12 cellular contexts compared by ENCODE assay signal in the genomic region with DNA sequence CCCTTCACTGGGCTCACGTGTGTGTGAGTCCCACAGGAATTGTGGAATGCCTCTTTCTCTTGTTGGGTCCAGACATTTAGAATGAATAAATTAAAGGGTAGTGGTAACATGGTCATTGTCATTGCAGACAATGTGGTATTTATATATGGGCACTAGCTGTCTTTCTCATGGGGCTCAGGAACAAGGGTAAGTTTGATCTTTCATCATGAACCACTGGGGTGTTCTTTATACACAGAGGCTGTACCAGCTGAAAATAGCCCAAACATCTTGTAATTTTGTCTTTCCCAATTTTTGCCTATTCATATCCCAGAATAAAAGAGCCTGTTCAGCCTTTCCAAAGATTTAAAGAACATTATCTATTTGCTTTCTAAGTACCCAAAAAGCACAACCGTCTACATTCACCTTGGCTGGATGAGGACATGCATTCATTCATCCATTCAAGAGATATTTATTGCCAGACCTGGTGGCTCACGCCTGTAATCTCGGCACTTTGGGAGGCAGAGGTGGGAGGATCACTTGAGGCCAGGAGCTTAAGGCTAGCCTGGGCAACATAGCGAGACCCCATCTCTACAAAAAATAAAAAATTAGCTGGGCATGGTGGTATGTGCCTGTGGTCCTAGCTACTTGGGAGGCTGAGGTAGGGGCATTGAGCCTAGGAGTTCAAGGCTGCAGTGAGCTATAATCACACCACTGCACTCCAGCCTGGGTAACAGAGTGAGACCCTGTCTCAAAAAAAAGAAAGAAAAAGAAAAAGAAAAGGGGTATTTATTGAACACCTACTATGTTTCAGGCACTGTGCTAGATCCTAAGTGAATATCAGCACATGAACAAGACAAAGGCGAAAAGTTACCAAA. TPM values are rescaled to one million over a fixed set of nuclear protein-coding genes. Genes with fewer than 3 reads are reported as not detected.
DNase-seq lines count a peak whose midpoint lies in the region; ATAC-seq and TF ChIP-seq lines count a peak whose summit lies in the region.
"Had no signal": no experiment of that assay in that cellular context is flagged by ENCODE, and none has a peak within 500 bp of the region (broad histone marks: within the 10 kb centered on the region; RNA-seq: fewer than 3 reads in every experiment).

No MANE protein-coding gene starts in this region.

- no peaks in the 10 kb centered on the region; the same call in 2 of the 3 replicates for H3K36me3 Mint-ChIP-seq in GM23338 (ENCODE audit: low read depth)

- H3F3A ChIP-seq in GM23338 (replicated peaks; ENCODE audit: low read depth), result peaks cover 17% of the 10 kb centered on the region; the same call in 1 of the 2 replicates

- TF ChIP-seq CTCF in heart right ventricle (IDR thresholded peaks at IDR 0.05) (no peak), neutrophil (IDR thresholded peaks at IDR 0.05) (no peak), GM23338 (conservative IDR thresholded peaks at IDR 0.05; ENCODE audit: low read depth in 2 of 2) (no peak)

- no peak overlapping the region for H3K4me3 Mint-ChIP-seq in GM23338
- H3K4me3 Mint-ChIP-seq: activated naive CD8-positive, alpha-beta T cell treated with anti-CD3 and anti-CD28 coated beads for 36 hours; T-helper 1 cell treated with Interleukin-12 subunit alpha and Interleukin-12 subunit beta and Interleukin-4 antibody, amounts not matched to agents 30 μg/mL and 1 μg/mL, for 36 hours had no signal

- H4K20me1 ChIP-seq in GM23338 (replicated peaks; ENCODE audit: insufficient read depth), result 0 out of 2 replicates have a peak, but pooled peaks cover 2% of the 10 kb centered on the region

- H3K27me3 ChIP-seq in heart right ventricle (no peaks in the 10 kb centered on the region), neutrophil (no peaks in the 10 kb centered on the region), aorta (ENCODE audit: control insufficient read depth in 1 of 2, insufficient read depth in 2 of 2, low read length in 1 of 2) (peaks cover 0 to 2% of the 10 kb centered on the region in 2 donors), GM23338 (ENCODE audit: insufficient read depth) (peaks cover 35% of the 10 kb centered on the region)
- H3K27me3 ChIP-seq in effector memory CD4-positive, alpha-beta T cell (replicated peaks; ENCODE audit: control insufficient read depth, insufficient read depth, low read length, poor library complexity, severe bottlenecking), result no peaks in the 10 kb centered on the region

- peaks cover 7% of the 10 kb centered on the region for H3K4me1 Mint-ChIP-seq in GM23338

- H3K4me1 ChIP-seq in heart right ventricle (peaks cover 0 to 57% (median 26%) of the 10 kb centered on the region in 9 donors), neutrophil (ENCODE audit: control insufficient read depth in 1 of 2, insufficient read depth in 1 of 2, low read depth in 1 of 2, low read length in 1 of 2) (peaks cover 60 to 71% of the 10 kb centered on the region in 2 experiments), aorta (ENCODE audit: control insufficient read depth in 1 of 2, insufficient read depth in 2 of 2, low read length in 2 of 2) (no peaks in the 10 kb centered on the region), GM23338 (ENCODE audit: insufficient read depth) (peaks cover 2% of the 10 kb centered on the region; the same call in 1 of the 2 replicates)
- H3K4me1 ChIP-seq in effector memory CD4-positive, alpha-beta T cell (ENCODE audit: control insufficient read depth, insufficient read depth, low read length, poor library complexity, severe bottlenecking), result peaks cover 34% of the 10 kb centered on the region

- WGBS in heart right ventricle, 2 donors, result 78 to 84% methylated on average over 6 of the region's 6 CpGs
- WGBS in aorta, 2 donors, result 70 to 79% methylated on average over 6 of the region's 6 CpGs

- H3K9me3 Mint-ChIP-seq in GM23338, result no peaks in the 10 kb centered on the region; the same call in 2 of the 3 replicates
- H3K9me3 Mint-ChIP-seq: activated naive CD8-positive, alpha-beta T cell treated with anti-CD3 and anti-CD28 coated beads for 36 hours; T-helper 1 cell treated with Interleukin-12 subunit alpha and Interleukin-12 subunit beta and Interleukin-4 antibody, amounts not matched to agents 30 μg/mL and 1 μg/mL, for 36 hours had no signal

- H3K27ac ChIP-seq in heart right ventricle, result peak overlapping the region in 6 of 10 donors; percentile 51 to 100 (median 62)
- peak overlapping the region; percentile 15 for H3K27ac ChIP-seq in effector memory CD4-positive, alpha-beta T cell (ENCODE audit: insufficient read depth, low read length, poor library complexity, severe bottlenecking)
- peak overlapping the region; percentile 99 for H3K27ac ChIP-seq in neutrophil
- peak overlapping the region; percentile 21 to 44 for H3K27ac ChIP-seq in aorta (ENCODE audit: low read depth in 1 of 2, low read length in 2 of 2)
- no peak overlapping the region for H3K27ac ChIP-seq in GM23338 (ENCODE audit: low read depth)

- peaks cover 31% of the 10 kb centered on the region for H3K27me3 Mint-ChIP-seq in GM23338 (ENCODE audit: insufficient read depth, low read depth, poor library complexity)

- H3K27ac Mint-ChIP-seq in GM23338, result no peak overlapping the region
- H3K27ac Mint-ChIP-seq: activated naive CD8-positive, alpha-beta T cell treated with anti-CD3 and anti-CD28 coated beads for 36 hours; T-helper 1 cell treated with Interleukin-12 subunit alpha and Interleukin-12 subunit beta and Interleukin-4 antibody, amounts not matched to agents 30 μg/mL and 1 μg/mL, for 36 hours had no signal

- H3K4me3 ChIP-seq in heart right ventricle (no peak overlapping the region), neutrophil (ENCODE audit: low read depth in 1 of 2, low read length in 1 of 2) (peak overlapping the region; percentile 37 to 48), aorta (ENCODE audit: low read length in 2 of 2) (no peak overlapping the region), GM23338 (no peak overlapping the region)
- H3K4me3 ChIP-seq in effector memory CD4-positive, alpha-beta T cell (ENCODE audit: insufficient read depth, low read depth, low read length, poor library complexity, severe bottlenecking), result no peak overlapping the region

- DNase-seq in heart right ventricle, result no peak
- DNase-seq in Right ventricle myocardium inferior (ENCODE audit: missing footprints), result no peak
- DNase-seq in effector memory CD4-positive, alpha-beta T cell, result no peak
- peak in 1 of 2 donors; percentile 27 for DNase-seq in aorta
- no peak for DNase-seq in activated T-cell treated with anti-CD3 and anti-CD28 coated beads, Interleukin-2, amount 50 U/mL, for 48 hours
- DNase-seq in RPMI8226, result no peak
- no peak for DNase-seq in GM23338 (ENCODE audit: low spot score)
- DNase-seq: activated naive CD8-positive, alpha-beta T cell treated with anti-CD3 and anti-CD28 coated beads for 36 hours; DMS53; NCI-H2029 treated with DMSO at 0.1 percent for 48 hours had no signal

- H3K9me2 ChIP-seq in GM23338 (ENCODE audit: insufficient read depth), result no peaks in the 10 kb centered on the region

- H3K9me3 ChIP-seq in heart right ventricle, result no peaks in the 10 kb centered on the region
- H3K9me3 ChIP-seq in effector memory CD4-positive, alpha-beta T cell (ENCODE audit: control insufficient read depth, low read length), result no peaks in the 10 kb centered on the region
- H3K9me3 ChIP-seq in neutrophil, result no peaks in the 10 kb centered on the region
- no peaks in the 10 kb centered on the region for H3K9me3 ChIP-seq in aorta (ENCODE audit: control insufficient read depth, low read length)

- ATAC-seq in heart right ventricle (no peak), Right ventricle myocardium inferior (no peak), aorta (ENCODE audit: low FRiP score) (no peak), GM23338 (no peak)

- no peaks in the 10 kb centered on the region for H3K36me3 ChIP-seq in heart right ventricle
- H3K36me3 ChIP-seq in effector memory CD4-positive, alpha-beta T cell (ENCODE audit: control insufficient read depth, insufficient read depth, low read length), result peaks cover 6% of the 10 kb centered on the region
- peaks cover 6% of the 10 kb centered on the region for H3K36me3 ChIP-seq in neutrophil
- H3K36me3 ChIP-seq in aorta (ENCODE audit: control insufficient read depth in 1 of 2, insufficient read depth in 2 of 2, low read length in 1 of 2), result no peaks in the 10 kb centered on the region
- no peaks in the 10 kb centered on the region for H3K36me3 ChIP-seq in GM23338 (ENCODE audit: insufficient read depth)

- intact Hi-C loops in heart right ventricle (cut with DNase I), result no loop called here
- intact Hi-C loops in Right ventricle myocardium inferior (cut with DNase I), result no loop called here
- intact Hi-C loops in aorta (cut with DNase I), result no loop called here

- H3K4me2 ChIP-seq in GM23338, result no peak overlapping the region

- no peak overlapping the region for H2AFZ ChIP-seq in GM23338

- H3K79me2 ChIP-seq in GM23338 (replicated peaks; ENCODE audit: insufficient read depth), result peaks cover 4% of the 10 kb centered on the region; the same call in 1 of the 2 replicates

TF ChIP-seq in GM23338, 12 proteins besides CTCF, POLR2A, EP300 and RAD21 (continues in another document):
- TF ChIP-seq NANOG (IDR thresholded peaks at IDR 0.05; ENCODE audit: borderline replicate concordance) (no peak), POLR2AphosphoS5 (IDR thresholded peaks at IDR 0.05; ENCODE audit: low read depth) (no peak), ZNF114 (CRISPR knock-in tag; IDR thresholded peaks at IDR 0.05) (no peak), CREB1 (CRISPR knock-in tag; IDR thresholded peaks at IDR 0.05; ENCODE audit: low read depth) (no peak), EZH2phosphoT487 (IDR thresholded peaks at IDR 0.05; ENCODE audit: unreplicated experiment) (no peak), JUNB (IDR thresholded peaks at IDR 0.05; ENCODE audit: unreplicated experiment) (no peak)
- TF ChIP-seq, protein P1, sequence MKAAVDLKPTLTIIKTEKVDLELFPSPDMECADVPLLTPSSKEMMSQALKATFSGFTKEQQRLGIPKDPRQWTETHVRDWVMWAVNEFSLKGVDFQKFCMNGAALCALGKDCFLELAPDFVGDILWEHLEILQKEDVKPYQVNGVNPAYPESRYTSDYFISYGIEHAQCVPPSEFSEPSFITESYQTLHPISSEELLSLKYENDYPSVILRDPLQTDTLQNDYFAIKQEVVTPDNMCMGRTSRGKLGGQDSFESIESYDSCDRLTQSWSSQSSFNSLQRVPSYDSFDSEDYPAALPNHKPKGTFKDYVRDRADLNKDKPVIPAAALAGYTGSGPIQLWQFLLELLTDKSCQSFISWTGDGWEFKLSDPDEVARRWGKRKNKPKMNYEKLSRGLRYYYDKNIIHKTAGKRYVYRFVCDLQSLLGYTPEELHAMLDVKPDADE (IDR thresholded peaks at IDR 0.05), result no peak

RNA-seq across cellular contexts. Expression of a gene that starts 4.4 kb away (rescaled TPM):
- total RNA-seq in heart right ventricle (100 to 1,000 TPM in 3 of 10 donors, 10 to 100 TPM in 6, 1 to 10 TPM in 1; 9.3 to 173 (median 64.0) TPM), Right ventricle myocardium inferior (9.5 TPM), aorta (1,000 to 10,000 TPM in 1 of 2 donors, 100 to 1,000 TPM in 1; 129 to 2,160 TPM)
- polyA plus RNA-seq in heart right ventricle (10 to 100 TPM; 17.3 to 49.9 TPM), aorta (100 to 1,000 TPM; 154 to 504 TPM), GM23338 (2016; fragmentation: Nextera tagmentation; extraction: Ambion mirVana) (48.6 and 54.8 TPM in 2 replicates)
- total RNA-seq in GM23338 (2014; rRNA removed; shearing (Covaris generic)), result 39.7 and 47.3 TPM in 2 replicates

Comparison
In these comparisons a context has a peak if more than half of its experiments do, and no peak if none do; other contexts are left out.
1. H3K4me3 ChIP-seq: peak in neutrophil (2 of 2); none in heart right ventricle (0 of 10), effector memory CD4-positive, alpha-beta T cell (single experiment), aorta (0 of 2) and GM23338 (single experiment).